Comparison of ENCODE assay signal across 25 cellular contexts in the genomic region with DNA sequence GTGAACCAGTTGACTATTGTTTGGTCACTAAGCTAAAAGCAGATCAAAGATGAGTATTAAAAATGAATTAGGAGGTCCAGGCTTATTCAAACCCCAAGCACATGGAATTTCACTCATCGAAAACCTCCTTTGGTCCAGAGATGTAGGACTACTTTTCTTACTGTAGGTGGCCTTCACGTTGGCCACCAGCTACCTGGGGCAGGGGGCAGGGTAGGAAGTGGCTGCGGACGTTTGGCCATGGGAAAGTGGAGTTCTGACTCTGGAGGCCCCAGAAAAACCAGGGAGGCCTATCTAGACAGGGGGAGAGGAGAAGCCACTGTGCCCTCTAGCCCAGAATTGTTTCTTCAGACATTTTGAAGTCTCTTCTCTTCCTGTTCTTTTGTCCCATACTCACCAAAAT.
"Had no signal": no experiment of that assay in that cellular context is flagged by ENCODE, and none has a peak within 500 bp of the region (broad histone marks: within the 10 kb centered on the region; RNA-seq: fewer than 3 reads in every experiment).

No MANE protein-coding gene starts in this region.

- H3K9me3 ChIP-seq: gastrocnemius medialis, right lobe of liver, upper lobe of right lung had no signal

- H3K36me3 ChIP-seq: gastrocnemius medialis, right lobe of liver, upper lobe of right lung had no signal

- H3K4me1 ChIP-seq: gastrocnemius medialis, right lobe of liver, upper lobe of right lung had no signal

- H3K9me3 Mint-ChIP-seq: activated CD4-positive, alpha-beta memory T cell treated with anti-CD3 and anti-CD28 coated beads, Interleukin-2, amount 10 ng/mL, durations not matched to agents 7 days and 5 days; activated CD4-positive, alpha-beta T cell treated with anti-CD3 and anti-CD28 coated beads, Interleukin-2, amount 10 ng/mL, durations not matched to agents 7 days and 5 days; activated naive CD4-positive, alpha-beta T cell treated with anti-CD3 and anti-CD28 coated beads, Interleukin-2, amount 50 U/mL, for 24 hours; activated naive CD8-positive, alpha-beta T cell treated with anti-CD3 and anti-CD28 coated beads, Interleukin-2, amount 50 U/mL, for 24 hours; activated T-cell treated with anti-CD3 and anti-CD28 coated beads, Interleukin-2, amount 50 U/mL, for 4 hours; activated T-helper 17 cell treated with anti-CD3 and anti-CD28 coated beads, Interleukin-2, amount 50 U/mL, for 72 hours; immature natural killer cell; natural killer cell treated with Interleukin-12 subunit alpha and Interleukin-12 subunit beta and Interleukin-15 and Interleukin-18, amount 100 ng/mL, for 72 hours; stimulated activated effector memory CD8-positive, alpha-beta T cell treated with anti-CD3 and anti-CD28 coated beads, Interleukin-12 subunit alpha, Interleukin-12 subunit beta, amount 100 ng/mL, for 72 hours; stimulated activated naive CD8-positive, alpha-beta T cell treated with anti-CD3 and anti-CD28 coated beads, Interleukin-15, amount 100 ng/mL, for 72 hours had no signal

- H3K4me3 ChIP-seq: gastrocnemius medialis, right lobe of liver, upper lobe of right lung had no signal

- H3K27me3 ChIP-seq: gastrocnemius medialis, right lobe of liver, upper lobe of right lung had no signal

- H3K27ac ChIP-seq: epithelial cell of prostate, gastrocnemius medialis, right lobe of liver, upper lobe of right lung had no signal

- DNase-seq: activated CD4-positive, alpha-beta memory T cell treated with anti-CD3 and anti-CD28 coated beads, Interleukin-2, amount 10 ng/mL, durations not matched to agents 7 days and 5 days; activated CD4-positive, alpha-beta T cell treated with anti-CD3 and anti-CD28 coated beads for 1 hour; activated CD4-positive, alpha-beta T cell treated with anti-CD3 and anti-CD28 coated beads, Interleukin-2, amount 10 ng/mL, durations not matched to agents 7 days and 5 days; activated gamma-delta T cell treated with Interleukin-2 at 50 U/mL for 16 hours; activated naive CD8-positive, alpha-beta T cell treated with anti-CD3 and anti-CD28 coated beads, Interleukin-2, amount 50 U/mL, for 24 hours; activated T-cell treated with anti-CD3 and anti-CD28 coated beads, Interleukin-2, amount 50 U/mL, for 4 hours; dermis blood vessel endothelial cell; effector CD4-positive, alpha-beta T cell; gastrocnemius medialis; hippocampal formation; immature natural killer cell; kidney; right lobe of liver; stimulated activated CD4-positive, alpha-beta T cell treated with anti-CD3 and anti-CD28 coated beads, Interleukin-12 subunit alpha, Interleukin-12 subunit beta, amount 100 ng/mL, for 4 hours; stimulated activated CD4-positive, alpha-beta T cell treated with anti-CD3 and anti-CD28 coated beads, Interleukin-4, amount 100 ng/mL, for 24 hours; stimulated activated naive CD8-positive, alpha-beta T cell treated with anti-CD3 and anti-CD28 coated beads, Interleukin-15, amount 100 ng/mL, for 72 hours; substantia nigra; T-helper 9 cell; upper lobe of right lung had no signal

- H3K4me3 Mint-ChIP-seq: activated CD4-positive, alpha-beta memory T cell treated with anti-CD3 and anti-CD28 coated beads, Interleukin-2, amount 10 ng/mL, durations not matched to agents 7 days and 5 days; activated CD4-positive, alpha-beta T cell treated with anti-CD3 and anti-CD28 coated beads, Interleukin-2, amount 10 ng/mL, durations not matched to agents 7 days and 5 days; activated naive CD4-positive, alpha-beta T cell treated with anti-CD3 and anti-CD28 coated beads, Interleukin-2, amount 50 U/mL, for 24 hours; activated naive CD8-positive, alpha-beta T cell treated with anti-CD3 and anti-CD28 coated beads, Interleukin-2, amount 50 U/mL, for 24 hours; activated T-cell treated with anti-CD3 and anti-CD28 coated beads, Interleukin-2, amount 50 U/mL, for 4 hours; activated T-helper 17 cell treated with anti-CD3 and anti-CD28 coated beads, Interleukin-2, amount 50 U/mL, for 72 hours; immature natural killer cell; natural killer cell treated with Interleukin-12 subunit alpha and Interleukin-12 subunit beta and Interleukin-15 and Interleukin-18, amount 100 ng/mL, for 72 hours; stimulated activated effector memory CD8-positive, alpha-beta T cell treated with anti-CD3 and anti-CD28 coated beads, Interleukin-12 subunit alpha, Interleukin-12 subunit beta, amount 100 ng/mL, for 72 hours; stimulated activated naive CD8-positive, alpha-beta T cell treated with anti-CD3 and anti-CD28 coated beads, Interleukin-15, amount 100 ng/mL, for 72 hours had no signal

- H3K27me3 Mint-ChIP-seq: activated CD4-positive, alpha-beta T cell treated with anti-CD3 and anti-CD28 coated beads, Interleukin-2, amount 10 ng/mL, durations not matched to agents 7 days and 5 days; activated naive CD4-positive, alpha-beta T cell treated with anti-CD3 and anti-CD28 coated beads, Interleukin-2, amount 50 U/mL, for 24 hours; activated naive CD8-positive, alpha-beta T cell treated with anti-CD3 and anti-CD28 coated beads, Interleukin-2, amount 50 U/mL, for 24 hours; activated T-helper 17 cell treated with anti-CD3 and anti-CD28 coated beads, Interleukin-2, amount 50 U/mL, for 72 hours; stimulated activated naive CD8-positive, alpha-beta T cell treated with anti-CD3 and anti-CD28 coated beads, Interleukin-15, amount 100 ng/mL, for 72 hours had no signal

- H3K27ac Mint-ChIP-seq: activated CD4-positive, alpha-beta memory T cell treated with anti-CD3 and anti-CD28 coated beads, Interleukin-2, amount 10 ng/mL, durations not matched to agents 7 days and 5 days; activated CD4-positive, alpha-beta T cell treated with anti-CD3 and anti-CD28 coated beads, Interleukin-2, amount 10 ng/mL, durations not matched to agents 7 days and 5 days; activated naive CD4-positive, alpha-beta T cell treated with anti-CD3 and anti-CD28 coated beads, Interleukin-2, amount 50 U/mL, for 24 hours; activated naive CD8-positive, alpha-beta T cell treated with anti-CD3 and anti-CD28 coated beads, Interleukin-2, amount 50 U/mL, for 24 hours; activated T-helper 17 cell treated with anti-CD3 and anti-CD28 coated beads, Interleukin-2, amount 50 U/mL, for 72 hours; immature natural killer cell; natural killer cell treated with Interleukin-12 subunit alpha and Interleukin-12 subunit beta and Interleukin-15 and Interleukin-18, amount 100 ng/mL, for 72 hours; progenitor cell of endocrine pancreas; stimulated activated effector memory CD8-positive, alpha-beta T cell treated with anti-CD3 and anti-CD28 coated beads, Interleukin-12 subunit alpha, Interleukin-12 subunit beta, amount 100 ng/mL, for 72 hours; stimulated activated naive CD8-positive, alpha-beta T cell treated with anti-CD3 and anti-CD28 coated beads, Interleukin-15, amount 100 ng/mL, for 72 hours had no signal

- H3K36me3 Mint-ChIP-seq: activated naive CD4-positive, alpha-beta T cell treated with anti-CD3 and anti-CD28 coated beads, Interleukin-2, amount 50 U/mL, for 24 hours; immature natural killer cell; natural killer cell treated with Interleukin-12 subunit alpha and Interleukin-12 subunit beta and Interleukin-15 and Interleukin-18, amount 100 ng/mL, for 72 hours; stimulated activated effector memory CD8-positive, alpha-beta T cell treated with anti-CD3 and anti-CD28 coated beads, Interleukin-12 subunit alpha, Interleukin-12 subunit beta, amount 100 ng/mL, for 72 hours had no signal

- H3K4me1 Mint-ChIP-seq: activated CD4-positive, alpha-beta memory T cell treated with anti-CD3 and anti-CD28 coated beads, Interleukin-2, amount 10 ng/mL, durations not matched to agents 7 days and 5 days; activated naive CD4-positive, alpha-beta T cell treated with anti-CD3 and anti-CD28 coated beads, Interleukin-2, amount 50 U/mL, for 24 hours; activated T-helper 17 cell treated with anti-CD3 and anti-CD28 coated beads, Interleukin-2, amount 50 U/mL, for 72 hours; immature natural killer cell; stimulated activated effector memory CD8-positive, alpha-beta T cell treated with anti-CD3 and anti-CD28 coated beads, Interleukin-12 subunit alpha, Interleukin-12 subunit beta, amount 100 ng/mL, for 72 hours; stimulated activated naive CD8-positive, alpha-beta T cell treated with anti-CD3 and anti-CD28 coated beads, Interleukin-15, amount 100 ng/mL, for 72 hours had no signal
